In the genomic region with DNA sequence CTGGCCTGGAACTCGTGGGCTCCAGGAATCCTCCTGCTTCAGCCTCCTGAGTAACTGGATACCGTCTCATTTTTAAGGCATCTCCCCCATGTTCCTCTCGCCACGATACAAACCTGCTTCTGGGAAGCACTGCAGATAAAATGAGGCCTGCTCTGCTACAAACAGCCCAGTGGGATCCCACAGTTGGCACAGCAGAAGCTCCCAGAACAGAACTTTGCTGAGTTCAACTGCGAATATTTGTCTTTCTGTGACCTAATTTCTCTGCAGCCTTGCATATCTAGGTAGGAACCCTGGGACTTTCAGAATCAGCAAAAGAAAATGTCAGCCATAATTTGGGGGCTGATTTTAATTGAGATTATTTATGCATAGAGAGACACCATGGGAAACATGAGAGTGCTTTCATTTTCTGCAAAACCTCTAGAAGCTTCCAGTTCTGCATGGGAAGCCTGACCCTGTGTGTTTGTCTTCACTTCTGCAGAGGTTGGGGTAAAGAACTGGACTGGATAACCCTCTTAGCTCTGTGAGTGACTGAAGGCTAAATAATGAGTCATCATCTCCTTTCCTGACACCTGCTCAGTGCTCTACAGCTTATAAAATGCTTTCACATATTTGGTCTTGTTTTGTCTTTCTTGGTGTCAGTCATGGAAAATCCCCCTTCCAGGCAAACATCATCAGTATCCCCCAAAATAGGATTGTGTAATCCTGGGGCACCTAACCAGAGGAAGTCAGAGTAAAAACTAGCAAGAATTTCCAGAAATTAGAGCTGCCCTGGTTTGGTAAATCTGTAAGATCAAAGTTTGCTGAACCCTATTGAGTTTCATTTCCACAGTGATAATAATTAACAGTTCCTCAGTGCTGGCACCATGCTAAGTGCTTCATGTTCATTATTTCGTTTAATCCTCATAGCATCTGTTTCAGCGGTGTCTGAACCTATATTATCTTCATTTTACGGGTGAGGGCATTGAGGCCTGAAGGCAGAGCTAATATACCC, we compare ENCODE assay signal across 8 cellular contexts.
DNase-seq lines count a peak whose midpoint lies in the region; ATAC-seq and TF ChIP-seq lines count a peak whose summit lies in the region.

No MANE protein-coding gene starts in this region.

- H3K27ac Mint-ChIP-seq in activated CD4-positive, alpha-beta memory T cell treated with anti-CD3 and anti-CD28 coated beads, Interleukin-2, amount 10 ng/mL, durations not matched to agents 7 days and 5 days, result no peak overlapping the region

- no peaks in the 10 kb centered on the region for H3K4me1 Mint-ChIP-seq in activated CD4-positive, alpha-beta memory T cell treated with anti-CD3 and anti-CD28 coated beads, Interleukin-2, amount 10 ng/mL, durations not matched to agents 7 days and 5 days

- DNase-seq in GM10248 (ENCODE audit: extremely low spot score), result peak; percentile 26
- peak; percentile 26 for DNase-seq in NCI-H2196 (lab: John Stamatoyannopoulos, UW; ENCODE audit: unreplicated experiment)
- no peak for DNase-seq in NCI-H774 (lab: John Stamatoyannopoulos, UW)
- DNase-seq in activated CD4-positive, alpha-beta memory T cell treated with anti-CD3 and anti-CD28 coated beads, Interleukin-2, amount 10 ng/mL, durations not matched to agents 7 days and 5 days, result no peak
- no peak for DNase-seq in HT-29 (ENCODE audit: low spot score)
- DNase-seq in stimulated activated naive CD8-positive, alpha-beta T cell treated with anti-CD3 and anti-CD28 coated beads, Interleukin-15, Interleukin-2, amounts not matched to agents 100 U/mL and 50 U/mL, for 24 hours, result no peak

- TF ChIP-seq CTCF in GM10248 (IDR thresholded peaks at IDR 0.05; ENCODE audit: control extremely low read depth, extremely low read depth, low read depth, missing control alignments), result no peak

- ATAC-seq in GM19438 (IDR thresholded peaks at IDR 0.05; ENCODE audit: low read depth, unreplicated experiment), result peak; percentile 91
- peak; percentile 84 for ATAC-seq in HG02970 (IDR thresholded peaks at IDR 0.05; ENCODE audit: low FRiP score, unreplicated experiment)
- ATAC-seq in stimulated activated naive CD8-positive, alpha-beta T cell treated with anti-CD3 and anti-CD28 coated beads, Interleukin-15, Interleukin-2, amounts not matched to agents 100 U/mL and 50 U/mL, for 24 hours, result no peak

- CTCF ChIA-PET in GM10248 (lab: Yijun Ruan, JAX), result interaction anchor here (0.6 to 1.9 kb wide), 2 partner anchors 8 to 15 kb away, joined by 3 to 6 read pairs; no protein-coding TSS in a partner anchor
- CTCF ChIA-PET in activated CD4-positive, alpha-beta memory T cell treated with anti-CD3 and anti-CD28 coated beads, Interleukin-2, amount 10 ng/mL, durations not matched to agents 7 days and 5 days (lab: Charles Lee), result no interaction called here

- no peaks in the 10 kb centered on the region for H3K36me3 Mint-ChIP-seq in activated CD4-positive, alpha-beta memory T cell treated with anti-CD3 and anti-CD28 coated beads, Interleukin-2, amount 10 ng/mL, durations not matched to agents 7 days and 5 days (ENCODE audit: low read depth)

- H3K9me3 Mint-ChIP-seq in activated CD4-positive, alpha-beta memory T cell treated with anti-CD3 and anti-CD28 coated beads, Interleukin-2, amount 10 ng/mL, durations not matched to agents 7 days and 5 days, result peaks cover 7% of the 10 kb centered on the region

- H3K4me3 Mint-ChIP-seq in activated CD4-positive, alpha-beta memory T cell treated with anti-CD3 and anti-CD28 coated beads, Interleukin-2, amount 10 ng/mL, durations not matched to agents 7 days and 5 days, result no peak overlapping the region

- H3K27me3 Mint-ChIP-seq in activated CD4-positive, alpha-beta memory T cell treated with anti-CD3 and anti-CD28 coated beads, Interleukin-2, amount 10 ng/mL, durations not matched to agents 7 days and 5 days, result no peaks in the 10 kb centered on the region

- POLR2A ChIA-PET in GM10248 (lab: Yijun Ruan, JAX), result no interaction called here
- POLR2A ChIA-PET in activated CD4-positive, alpha-beta memory T cell treated with anti-CD3 and anti-CD28 coated beads, Interleukin-2, amount 10 ng/mL, durations not matched to agents 7 days and 5 days (lab: Charles Lee), result no interaction called here

Comparison
In these comparisons a context has a peak if more than half of its experiments do, and no peak if none do; other contexts are left out.
1. DNase-seq: peak in GM10248 (single experiment) and NCI-H2196 (single experiment); none in NCI-H774 (single experiment), activated CD4-positive, alpha-beta memory T cell treated with anti-CD3 and anti-CD28 coated beads, Interleukin-2, amount 10 ng/mL, durations not matched to agents 7 days and 5 days (single experiment), HT-29 (single experiment) and stimulated activated naive CD8-positive, alpha-beta T cell treated with anti-CD3 and anti-CD28 coated beads, Interleukin-15, Interleukin-2, amounts not matched to agents 100 U/mL and 50 U/mL, for 24 hours (single experiment).